In the genomic region with DNA sequence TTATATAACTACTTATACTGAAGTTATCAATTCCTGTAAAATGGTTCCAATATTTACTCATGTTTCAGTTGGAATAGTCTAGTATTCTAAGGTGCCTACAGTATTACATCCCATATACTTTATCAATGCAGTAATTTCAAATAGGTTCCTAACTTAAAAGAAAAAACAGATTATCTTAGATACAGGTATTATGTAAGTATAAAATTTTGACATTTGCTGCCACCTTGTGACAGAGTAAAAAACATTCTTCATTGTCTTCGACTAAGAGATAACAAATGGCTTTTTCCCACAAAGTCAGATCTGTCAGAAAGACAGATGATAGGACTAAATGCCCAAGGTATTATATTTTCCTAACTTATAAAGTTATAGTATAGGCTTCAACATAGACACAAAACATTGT, we compare ENCODE assay signal across 8 cellular contexts.
DNase-seq lines count a peak whose midpoint lies in the region; ATAC-seq and TF ChIP-seq lines count a peak whose summit lies in the region.

No MANE protein-coding gene starts in this region.

- TF ChIP-seq CTCF in chondrocyte (IDR thresholded peaks at IDR 0.05): peak; percentile 88
- TF ChIP-seq CTCF in nephron progenitor cell (IDR thresholded peaks at IDR 0.05): peak; percentile 23

- ATAC-seq in GM19351 (IDR thresholded peaks at IDR 0.05; ENCODE audit: unreplicated experiment): no peak

- no peaks in the 10 kb centered on the region for H3K27me3 Mint-ChIP-seq in chondrocyte (ENCODE audit: low read depth)
- no peaks in the 10 kb centered on the region for H3K27me3 Mint-ChIP-seq in nephron progenitor cell (ENCODE audit: low read depth, poor library complexity)

- H3K9me3 Mint-ChIP-seq in chondrocyte (ENCODE audit: low read depth) (peaks cover 15% of the 10 kb centered on the region), nephron progenitor cell (peaks cover 28% of the 10 kb centered on the region)

- H3K4me3 Mint-ChIP-seq in chondrocyte (ENCODE audit: unreplicated experiment) (no peak overlapping the region), nephron progenitor cell (no peak overlapping the region)

- peak; percentile 27 for DNase-seq in NCI-H510A treated with DMSO at 0.1 percent for 48 hours (lab: John Stamatoyannopoulos, UW)
- no peak for DNase-seq in NCI-H510A (lab: John Stamatoyannopoulos, UW)
- DNase-seq in NCI-H1105 (lab: John Stamatoyannopoulos, UW): peak; percentile 29
- DNase-seq in chondrocyte (ENCODE audit: low spot score): no peak
- DNase-seq in nephron progenitor cell: no peak
- no peak for DNase-seq in occipital lobe (lab: John Stamatoyannopoulos, UW)
- no peak for DNase-seq in amniotic stem cell (lab: John Stamatoyannopoulos, UW)

- H3K27ac Mint-ChIP-seq in chondrocyte (ENCODE audit: unreplicated experiment) (no peak overlapping the region), nephron progenitor cell (no peak overlapping the region)

- H3K36me3 Mint-ChIP-seq in chondrocyte (ENCODE audit: low read depth) (peaks cover 6% of the 10 kb centered on the region), nephron progenitor cell (ENCODE audit: low read depth) (peaks cover 51% of the 10 kb centered on the region)

- H3K4me1 Mint-ChIP-seq in chondrocyte (ENCODE audit: low read depth) (no peaks in the 10 kb centered on the region), nephron progenitor cell (peaks cover 9% of the 10 kb centered on the region)

Comparison
In these comparisons a context has a peak if more than half of its experiments do, and no peak if none do; other contexts are left out.
1. DNase-seq: peak in NCI-H510A treated with DMSO at 0.1 percent for 48 hours (single experiment) and NCI-H1105 (single experiment); none in NCI-H510A (single experiment), chondrocyte (single experiment), nephron progenitor cell (single experiment), occipital lobe (single experiment) and amniotic stem cell (single experiment).